In genomic region chr3:107969525-107969924, GRCh38 we compare ENCODE assay signal across 2 cellular contexts.
TF ChIP-seq lines count a peak whose summit lies in the region.

No MANE protein-coding gene starts in this region.

TF ChIP-seq in SK-N-SH treated with all-trans-retinoic acid at 6 μM for 48 hours, 23 proteins besides CTCF, POLR2A, EP300 and RAD21:
- TF ChIP-seq, protein P1, sequence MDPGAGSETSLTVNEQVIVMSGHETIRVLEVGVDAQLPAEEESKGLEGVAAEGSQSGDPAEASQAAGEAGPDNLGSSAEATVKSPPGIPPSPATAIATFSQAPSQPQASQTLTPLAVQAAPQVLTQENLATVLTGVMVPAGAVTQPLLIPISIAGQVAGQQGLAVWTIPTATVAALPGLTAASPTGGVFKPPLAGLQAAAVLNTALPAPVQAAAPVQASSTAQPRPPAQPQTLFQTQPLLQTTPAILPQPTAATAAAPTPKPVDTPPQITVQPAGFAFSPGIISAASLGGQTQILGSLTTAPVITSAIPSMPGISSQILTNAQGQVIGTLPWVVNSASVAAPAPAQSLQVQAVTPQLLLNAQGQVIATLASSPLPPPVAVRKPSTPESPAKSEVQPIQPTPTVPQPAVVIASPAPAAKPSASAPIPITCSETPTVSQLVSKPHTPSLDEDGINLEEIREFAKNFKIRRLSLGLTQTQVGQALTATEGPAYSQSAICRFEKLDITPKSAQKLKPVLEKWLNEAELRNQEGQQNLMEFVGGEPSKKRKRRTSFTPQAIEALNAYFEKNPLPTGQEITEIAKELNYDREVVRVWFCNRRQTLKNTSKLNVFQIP (CRISPR knock-in tag; IDR thresholded peaks at IDR 0.05; ENCODE audit: borderline replicate concordance, low read depth), result no peak
- TF ChIP-seq PATZ1 (CRISPR knock-in tag; IDR thresholded peaks at IDR 0.05; ENCODE audit: borderline replicate concordance) (no peak), TCF4 (CRISPR knock-in tag; IDR thresholded peaks at IDR 0.05; ENCODE audit: borderline replicate concordance) (no peak), GLIS3 (CRISPR knock-in tag; IDR thresholded peaks at IDR 0.05) (no peak), ZFP30 (CRISPR knock-in tag; IDR thresholded peaks at IDR 0.05) (no peak), CSDC2 (CRISPR knock-in tag; IDR thresholded peaks at IDR 0.05) (no peak), ZNF565 (CRISPR knock-in tag; conservative IDR thresholded peaks at IDR 0.05; ENCODE audit: low read depth) (no peak)

TF ChIP-seq in SK-N-SH, 30 proteins besides CTCF, POLR2A, EP300 and RAD21 (continued from another document):
- TF ChIP-seq, protein P2, sequence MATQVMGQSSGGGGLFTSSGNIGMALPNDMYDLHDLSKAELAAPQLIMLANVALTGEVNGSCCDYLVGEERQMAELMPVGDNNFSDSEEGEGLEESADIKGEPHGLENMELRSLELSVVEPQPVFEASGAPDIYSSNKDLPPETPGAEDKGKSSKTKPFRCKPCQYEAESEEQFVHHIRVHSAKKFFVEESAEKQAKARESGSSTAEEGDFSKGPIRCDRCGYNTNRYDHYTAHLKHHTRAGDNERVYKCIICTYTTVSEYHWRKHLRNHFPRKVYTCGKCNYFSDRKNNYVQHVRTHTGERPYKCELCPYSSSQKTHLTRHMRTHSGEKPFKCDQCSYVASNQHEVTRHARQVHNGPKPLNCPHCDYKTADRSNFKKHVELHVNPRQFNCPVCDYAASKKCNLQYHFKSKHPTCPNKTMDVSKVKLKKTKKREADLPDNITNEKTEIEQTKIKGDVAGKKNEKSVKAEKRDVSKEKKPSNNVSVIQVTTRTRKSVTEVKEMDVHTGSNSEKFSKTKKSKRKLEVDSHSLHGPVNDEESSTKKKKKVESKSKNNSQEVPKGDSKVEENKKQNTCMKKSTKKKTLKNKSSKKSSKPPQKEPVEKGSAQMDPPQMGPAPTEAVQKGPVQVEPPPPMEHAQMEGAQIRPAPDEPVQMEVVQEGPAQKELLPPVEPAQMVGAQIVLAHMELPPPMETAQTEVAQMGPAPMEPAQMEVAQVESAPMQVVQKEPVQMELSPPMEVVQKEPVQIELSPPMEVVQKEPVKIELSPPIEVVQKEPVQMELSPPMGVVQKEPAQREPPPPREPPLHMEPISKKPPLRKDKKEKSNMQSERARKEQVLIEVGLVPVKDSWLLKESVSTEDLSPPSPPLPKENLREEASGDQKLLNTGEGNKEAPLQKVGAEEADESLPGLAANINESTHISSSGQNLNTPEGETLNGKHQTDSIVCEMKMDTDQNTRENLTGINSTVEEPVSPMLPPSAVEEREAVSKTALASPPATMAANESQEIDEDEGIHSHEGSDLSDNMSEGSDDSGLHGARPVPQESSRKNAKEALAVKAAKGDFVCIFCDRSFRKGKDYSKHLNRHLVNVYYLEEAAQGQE (IDR thresholded peaks at IDR 0.05; ENCODE audit: low read depth, low read length), result no peak
- no peak for TF ChIP-seq GATA2 (CRISPR knock-in tag; IDR thresholded peaks at IDR 0.05)
- TF ChIP-seq, protein P3, sequence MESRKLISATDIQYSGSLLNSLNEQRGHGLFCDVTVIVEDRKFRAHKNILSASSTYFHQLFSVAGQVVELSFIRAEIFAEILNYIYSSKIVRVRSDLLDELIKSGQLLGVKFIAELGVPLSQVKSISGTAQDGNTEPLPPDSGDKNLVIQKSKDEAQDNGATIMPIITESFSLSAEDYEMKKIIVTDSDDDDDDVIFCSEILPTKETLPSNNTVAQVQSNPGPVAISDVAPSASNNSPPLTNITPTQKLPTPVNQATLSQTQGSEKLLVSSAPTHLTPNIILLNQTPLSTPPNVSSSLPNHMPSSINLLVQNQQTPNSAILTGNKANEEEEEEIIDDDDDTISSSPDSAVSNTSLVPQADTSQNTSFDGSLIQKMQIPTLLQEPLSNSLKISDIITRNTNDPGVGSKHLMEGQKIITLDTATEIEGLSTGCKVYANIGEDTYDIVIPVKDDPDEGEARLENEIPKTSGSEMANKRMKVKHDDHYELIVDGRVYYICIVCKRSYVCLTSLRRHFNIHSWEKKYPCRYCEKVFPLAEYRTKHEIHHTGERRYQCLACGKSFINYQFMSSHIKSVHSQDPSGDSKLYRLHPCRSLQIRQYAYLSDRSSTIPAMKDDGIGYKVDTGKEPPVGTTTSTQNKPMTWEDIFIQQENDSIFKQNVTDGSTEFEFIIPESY (IDR thresholded peaks at IDR 0.05; ENCODE audit: borderline replicate concordance, low read depth), result no peak
- no peak for TF ChIP-seq POLR2AphosphoS5 (IDR thresholded peaks at IDR 0.05; ENCODE audit: low read depth, low read length)
- TF ChIP-seq EZH2phosphoT487 (IDR thresholded peaks at IDR 0.05; ENCODE audit: borderline replicate concordance, low read depth), result no peak
